In the genomic region with DNA sequence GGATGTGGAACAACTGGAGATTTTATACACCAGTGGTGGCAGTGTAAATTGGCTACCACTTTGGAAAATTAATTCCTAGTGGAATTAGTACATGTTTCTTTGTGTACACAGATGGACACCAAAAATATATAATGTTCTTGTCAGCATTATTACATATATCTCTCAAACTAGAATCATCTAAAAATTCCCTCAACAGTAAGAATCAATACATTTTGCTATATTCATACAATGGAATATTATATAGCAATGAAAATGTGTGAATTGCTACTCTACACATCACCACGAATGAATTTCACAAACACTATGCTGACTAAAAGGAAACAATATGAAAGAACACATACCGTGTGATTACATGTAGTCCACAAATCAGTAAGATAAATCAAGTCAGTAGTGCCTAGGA, we compare ENCODE assay signal across 37 cellular contexts.
"Had no signal": no experiment of that assay in that cellular context is flagged by ENCODE, and none has a peak within 500 bp of the region (broad histone marks: within the 10 kb centered on the region; RNA-seq: fewer than 3 reads in every experiment).

No MANE protein-coding gene starts in this region.

- H3K4me1 Mint-ChIP-seq: activated T-helper 17 cell treated with anti-CD3 and anti-CD28 coated beads, Interleukin-2, amount 50 U/mL, for 72 hours; brain; central memory CD8-positive, alpha-beta T cell had no signal

- H3K4me3 Mint-ChIP-seq: activated CD4-positive, alpha-beta T cell treated with anti-CD3 and anti-CD28 coated beads for 36 hours; activated CD4-positive, alpha-beta T cell treated with anti-CD3 and anti-CD28 coated beads, Interleukin-2, amount 10 ng/mL, durations not matched to agents 7 days and 5 days; activated CD8-positive, alpha-beta T cell treated with anti-CD3 and anti-CD28 coated beads for 36 hours; activated naive CD4-positive, alpha-beta T cell treated with anti-CD3 and anti-CD28 coated beads for 36 hours; activated naive CD8-positive, alpha-beta T cell treated with anti-CD3 and anti-CD28 coated beads for 36 hours; activated T-cell treated with anti-CD3 and anti-CD28 coated beads, Interleukin-2, amount 50 U/mL, for 4 hours; activated T-cell treated with anti-CD3 and anti-CD28 coated beads, Interleukin-2, amount 50 U/mL, for 72 hours; activated T-helper 1 cell treated with anti-CD3 and anti-CD28 coated beads, Interleukin-12 subunit alpha, Interleukin-12 subunit beta, Interleukin-2, Interleukin-4 antibody, amounts not matched to agents 30 ng/mL and 10 ng/mL and 1 ng/mL, durations not matched to agents 14 hours and 24 hours and 36 hours; activated T-helper 17 cell treated with anti-CD3 and anti-CD28 coated beads, Interleukin-2, amount 50 U/mL, for 72 hours; brain; central memory CD8-positive, alpha-beta T cell; T-helper 1 cell treated with Interleukin-12 subunit alpha and Interleukin-12 subunit beta and Interleukin-4 antibody, amounts not matched to agents 30 μg/mL and 1 μg/mL, for 36 hours; T-helper 2 cell treated with Interferon-gamma antibody and Interleukin-4, amounts not matched to agents 5 μg/mL and 100 μg/mL, for 36 hours had no signal

- H3K9me3 ChIP-seq: adrenal gland had no signal

- H3K27ac Mint-ChIP-seq: activated CD4-positive, alpha-beta T cell treated with anti-CD3 and anti-CD28 coated beads for 36 hours; activated CD4-positive, alpha-beta T cell treated with anti-CD3 and anti-CD28 coated beads, Interleukin-2, amount 10 ng/mL, durations not matched to agents 7 days and 5 days; activated CD8-positive, alpha-beta T cell treated with anti-CD3 and anti-CD28 coated beads for 36 hours; activated naive CD4-positive, alpha-beta T cell treated with anti-CD3 and anti-CD28 coated beads for 36 hours; activated naive CD4-positive, alpha-beta T cell treated with anti-CD3 and anti-CD28 coated beads, Interleukin-2, amount 50 U/mL, for 72 hours; activated naive CD8-positive, alpha-beta T cell treated with anti-CD3 and anti-CD28 coated beads for 36 hours; activated T-cell treated with anti-CD3 and anti-CD28 coated beads, Interleukin-2, amount 50 U/mL, for 72 hours; activated T-helper 1 cell treated with anti-CD3 and anti-CD28 coated beads, Interleukin-12 subunit alpha, Interleukin-12 subunit beta, Interleukin-2, Interleukin-4 antibody, amounts not matched to agents 30 ng/mL and 10 ng/mL and 1 ng/mL, durations not matched to agents 14 hours and 24 hours and 36 hours; activated T-helper 17 cell treated with anti-CD3 and anti-CD28 coated beads, Interleukin-2, amount 50 U/mL, for 72 hours; brain; T-helper 1 cell treated with Interleukin-12 subunit alpha and Interleukin-12 subunit beta and Interleukin-4 antibody, amounts not matched to agents 30 μg/mL and 1 μg/mL, for 36 hours; T-helper 2 cell treated with Interferon-gamma antibody and Interleukin-4, amounts not matched to agents 5 μg/mL and 100 μg/mL, for 36 hours had no signal

- H3K27me3 Mint-ChIP-seq: activated CD4-positive, alpha-beta T cell treated with anti-CD3 and anti-CD28 coated beads for 36 hours; activated CD8-positive, alpha-beta T cell treated with anti-CD3 and anti-CD28 coated beads for 36 hours; activated naive CD8-positive, alpha-beta T cell treated with anti-CD3 and anti-CD28 coated beads for 36 hours; activated T-helper 17 cell treated with anti-CD3 and anti-CD28 coated beads, Interleukin-2, amount 50 U/mL, for 72 hours; central memory CD8-positive, alpha-beta T cell had no signal

- H3K9me3 Mint-ChIP-seq: activated CD4-positive, alpha-beta T cell treated with anti-CD3 and anti-CD28 coated beads, Interleukin-2, amount 10 ng/mL, durations not matched to agents 7 days and 5 days; activated CD8-positive, alpha-beta T cell treated with anti-CD3 and anti-CD28 coated beads for 36 hours; activated naive CD4-positive, alpha-beta T cell treated with anti-CD3 and anti-CD28 coated beads for 36 hours; activated naive CD4-positive, alpha-beta T cell treated with anti-CD3 and anti-CD28 coated beads, Interleukin-2, amount 50 U/mL, for 72 hours; activated naive CD8-positive, alpha-beta T cell treated with anti-CD3 and anti-CD28 coated beads for 36 hours; activated T-cell treated with anti-CD3 and anti-CD28 coated beads, Interleukin-2, amount 50 U/mL, for 4 hours; activated T-cell treated with anti-CD3 and anti-CD28 coated beads, Interleukin-2, amount 50 U/mL, for 72 hours; activated T-helper 1 cell treated with anti-CD3 and anti-CD28 coated beads, Interleukin-12 subunit alpha, Interleukin-12 subunit beta, Interleukin-2, Interleukin-4 antibody, amounts not matched to agents 30 ng/mL and 10 ng/mL and 1 ng/mL, durations not matched to agents 14 hours and 24 hours and 36 hours; activated T-helper 17 cell treated with anti-CD3 and anti-CD28 coated beads, Interleukin-2, amount 50 U/mL, for 72 hours; brain; central memory CD8-positive, alpha-beta T cell; T-helper 1 cell treated with Interleukin-12 subunit alpha and Interleukin-12 subunit beta and Interleukin-4 antibody, amounts not matched to agents 30 μg/mL and 1 μg/mL, for 36 hours; T-helper 2 cell treated with Interferon-gamma antibody and Interleukin-4, amounts not matched to agents 5 μg/mL and 100 μg/mL, for 36 hours had no signal

- H3K36me3 Mint-ChIP-seq: activated naive CD4-positive, alpha-beta T cell treated with anti-CD3 and anti-CD28 coated beads, Interleukin-2, amount 50 U/mL, for 72 hours; activated naive CD8-positive, alpha-beta T cell treated with anti-CD3 and anti-CD28 coated beads for 36 hours had no signal

- FAIRE-seq: bronchial epithelial cell had no signal

- DNase-seq: activated CD4-positive, alpha-beta T cell treated with anti-CD3 and anti-CD28 coated beads for 1 hour; activated CD4-positive, alpha-beta T cell treated with anti-CD3 and anti-CD28 coated beads for 36 hours; activated CD4-positive, alpha-beta T cell treated with anti-CD3 and anti-CD28 coated beads for 48 hours; activated CD4-positive, alpha-beta T cell treated with anti-CD3 and anti-CD28 coated beads, Interleukin-2, amount 10 ng/mL, durations not matched to agents 7 days and 5 days; activated CD4-positive, alpha-beta T cell treated with anti-CD3 and anti-CD28 coated beads, Interleukin-2, amount 50 U/mL, for 48 hours; activated CD4-positive, CD25-positive, alpha-beta regulatory T cell; activated CD8-positive, alpha-beta memory T cell treated with anti-CD3 and anti-CD28 coated beads, Interleukin-2, amount 50 U/mL, for 4 hours; activated CD8-positive, alpha-beta T cell treated with anti-CD3 and anti-CD28 coated beads for 36 hours; activated effector memory CD4-positive, alpha-beta T cell treated with anti-CD3 and anti-CD28 coated beads, Interleukin-2, amount 50 U/mL, for 16 hours; activated gamma-delta T cell treated with Interleukin-2 at 50 U/mL for 16 hours; activated naive CD4-positive, alpha-beta T cell; activated naive CD4-positive, alpha-beta T cell treated with anti-CD3 and anti-CD28 coated beads for 36 hours; activated naive CD4-positive, alpha-beta T cell treated with anti-CD3 and anti-CD28 coated beads, Interleukin-2, amount 50 U/mL, for 16 hours; activated naive CD8-positive, alpha-beta T cell treated with anti-CD3 and anti-CD28 coated beads for 36 hours; activated T-cell treated with anti-CD3 and anti-CD28 coated beads for 4 hours; activated T-cell treated with anti-CD3 and anti-CD28 coated beads, Interleukin-2, amount 50 U/mL, for 1 hour; activated T-cell treated with anti-CD3 and anti-CD28 coated beads, Interleukin-2, amount 50 U/mL, for 4 hours; activated T-cell treated with anti-CD3 and anti-CD28 coated beads, Interleukin-2, amount 50 U/mL, for 72 hours; adrenal gland; amniotic stem cell; aorta; caudate nucleus; cerebellar nuclear complex; T-helper 1 cell; T-helper 2 cell; T-helper 9 cell had no signal

- H3K4me3 ChIP-seq: adrenal gland, cardiac muscle cell had no signal

- ATAC-seq: activated CD4-positive, alpha-beta T cell treated with anti-CD3 and anti-CD28 coated beads for 36 hours; activated CD4-positive, CD25-positive, alpha-beta regulatory T cell treated with anti-CD3 and anti-CD28 coated beads, Interleukin-2, amount 50 U/mL, for 24 hours; activated CD8-positive, alpha-beta T cell treated with anti-CD3 and anti-CD28 coated beads for 36 hours; activated naive CD4-positive, alpha-beta T cell treated with anti-CD3 and anti-CD28 coated beads, Interleukin-2, amount 50 U/mL, for 72 hours; activated T-cell treated with anti-CD3 and anti-CD28 coated beads, Interleukin-2, amount 50 U/mL, for 4 hours; activated T-cell treated with anti-CD3 and anti-CD28 coated beads, Interleukin-2, amount 50 U/mL, for 72 hours; activated T-helper 17 cell treated with anti-CD3 and anti-CD28 coated beads, Interleukin-2, amount 50 U/mL, for 72 hours had no signal

- H3K36me3 ChIP-seq: cardiac muscle cell had no signal

- H3K27me3 ChIP-seq: adrenal gland, cardiac muscle cell had no signal

- H3K27ac ChIP-seq: cardiac muscle cell, VCaP had no signal
